In genomic region chr1:221439734-221440436, GRCh38 we compare ENCODE assay signal across 8 cellular contexts.
DNase-seq lines count a peak whose midpoint lies in the region; ATAC-seq and TF ChIP-seq lines count a peak whose summit lies in the region.

No MANE protein-coding gene starts in this region.

- peak; percentile 95 for DNase-seq in EH (ENCODE audit: low read depth)
- DNase-seq in NCI-H460 (ENCODE audit: extremely low read depth, low read depth): peak; percentile 95
- DNase-seq in mammary epithelial cell: peak; percentile 99
- no peak for DNase-seq in natural killer cell
- DNase-seq in MM.1S: no peak
- no peak for DNase-seq in SIG-M5 treated with dmso at 0.1 percent for 504 hours (lab: John Stamatoyannopoulos, UW; ENCODE audit: unreplicated experiment)
- DNase-seq in SIG-M5 (lab: John Stamatoyannopoulos, UW): no peak

- peak overlapping the region; percentile 69 for H3K4me2 ChIP-seq in mammary epithelial cell (ENCODE audit: insufficient read depth, low read depth, low read length)
- H3K4me2 ChIP-seq in MM.1S (ENCODE audit: low read depth, low read length): no peak overlapping the region

- peaks cover 5% of the 10 kb centered on the region for H3F3A ChIP-seq in MM.1S (ENCODE audit: insufficient read depth, low read length)

- peak; percentile 51 to 64 (median 63) for ATAC-seq in natural killer cell
- ATAC-seq in HG03095 (IDR thresholded peaks at IDR 0.05; ENCODE audit: unreplicated experiment): no peak

- intact Hi-C loops in mammary epithelial cell (cut with micrococcal nuclease): loop anchor here (1.0 to 10.0 kb wide), 2 partner anchors 475 to 727 kb away; no protein-coding TSS in a partner anchor
- intact Hi-C loops in natural killer cell (cut with micrococcal nuclease): no loop called here

- H3K27me3 ChIP-seq in mammary epithelial cell (ENCODE audit: insufficient read depth, low read length) (no peaks in the 10 kb centered on the region), MM.1S (replicated peaks; ENCODE audit: insufficient read depth, low read length) (no peaks in the 10 kb centered on the region)

- H3K79me2 ChIP-seq in mammary epithelial cell (ENCODE audit: insufficient read depth, low read length) (no peaks in the 10 kb centered on the region), MM.1S (ENCODE audit: low read length) (no peaks in the 10 kb centered on the region)

- no peaks in the 10 kb centered on the region for H4K20me1 ChIP-seq in mammary epithelial cell (ENCODE audit: insufficient read depth, low read length)
- no peaks in the 10 kb centered on the region for H4K20me1 ChIP-seq in MM.1S (ENCODE audit: insufficient read depth, low read length)

- no peaks in the 10 kb centered on the region for H3K9me3 Mint-ChIP-seq in natural killer cell

- H3K9me2 ChIP-seq in MM.1S (replicated peaks; ENCODE audit: insufficient read depth, low read length): no peaks in the 10 kb centered on the region

- no peaks in the 10 kb centered on the region for H3K36me3 ChIP-seq in mammary epithelial cell (ENCODE audit: insufficient read depth, low read length)
- H3K36me3 ChIP-seq in MM.1S (replicated peaks; ENCODE audit: insufficient read depth, low read length): no peaks in the 10 kb centered on the region

- no peaks in the 10 kb centered on the region for H3K36me3 Mint-ChIP-seq in natural killer cell

- peak overlapping the region in 2 of 3 experiments; percentile 2 to 8 for H3K4me3 ChIP-seq in mammary epithelial cell (replicated peaks in 1 of 3; ENCODE audit: insufficient read depth in 1 of 3, low read depth in 2 of 3, low read length in 3 of 3)
- H3K4me3 ChIP-seq in MM.1S (ENCODE audit: low read length): no peak overlapping the region

- H3K27me3 Mint-ChIP-seq in natural killer cell (ENCODE audit: low read depth in 2 of 2): peaks cover 7 to 42% of the 10 kb centered on the region in 2 donors

- H3K4me1 Mint-ChIP-seq in natural killer cell: peaks cover 0 to 4% of the 10 kb centered on the region in 2 donors

- in situ Hi-C loops in mammary epithelial cell (cut with MboI; ENCODE audit: low sequenced_read_pairs in 2 of 2): loop anchor here (10.0 to 25.0 kb wide), 2 partner anchors 175 to 553 kb away; partner anchors contain the start of gene HLX (in 1 of the 2)

- H2AFZ ChIP-seq in mammary epithelial cell (ENCODE audit: low read depth, low read length) (peak overlapping the region; percentile 54), MM.1S (ENCODE audit: low read length) (no peak overlapping the region)

- TF ChIP-seq CTCF in mammary epithelial cell (conservative IDR thresholded peaks at IDR 0.05 in 1 of 2, IDR thresholded peaks at IDR 0.05 in 1 of 2; ENCODE audit: extremely low read depth in 1 of 2, insufficient read depth in 1 of 2, low read depth in 1 of 2, low read length in 2 of 2) (no peak), natural killer cell (IDR thresholded peaks at IDR 0.05) (no peak), MM.1S (IDR thresholded peaks at IDR 0.05; ENCODE audit: low read length) (no peak)

- no TSS peak for BruUV-seq in mammary epithelial cell (replicated peaks; lab: Mats Ljungman, UMichigan)

- dilution Hi-C loops in mammary epithelial cell (cut with HindIII; ENCODE audit: low sequenced_read_pairs): loop anchor here (5.0 kb wide), 1 partner anchor 178 kb away; no protein-coding TSS in a partner anchor

- H3K4me3 Mint-ChIP-seq in natural killer cell: no peak overlapping the region

- H3K27ac Mint-ChIP-seq in natural killer cell: peak overlapping the region in 1 of 2 donors; percentile 44

- CTCF ChIA-PET in mammary epithelial cell (lab: Charles Lee; ENCODE audit: low non-redundant PET): interaction anchor here (1.2 kb wide), 1 partner anchor 176 kb away, joined by 3 read pairs; no protein-coding TSS in a partner anchor

- peak overlapping the region; percentile 99 for H3K27ac ChIP-seq in mammary epithelial cell (ENCODE audit: insufficient read depth, low read depth, low read length)
- no peak overlapping the region for H3K27ac ChIP-seq in MM.1S (ENCODE audit: low read length)

- H3K9me3 ChIP-seq in mammary epithelial cell (replicated peaks; ENCODE audit: insufficient read depth, low read length): no peaks in the 10 kb centered on the region
- no peaks in the 10 kb centered on the region for H3K9me3 ChIP-seq in MM.1S (replicated peaks; ENCODE audit: insufficient read depth, low read length)

- H3K4me1 ChIP-seq in mammary epithelial cell (ENCODE audit: insufficient read depth, low read length) (peaks cover 35% of the 10 kb centered on the region), MM.1S (ENCODE audit: low read length) (peaks cover 5% of the 10 kb centered on the region)

- H3K9ac ChIP-seq in mammary epithelial cell (ENCODE audit: insufficient read depth, low read length) (peak overlapping the region; percentile 85), MM.1S (ENCODE audit: low read length) (no peak overlapping the region)

- 0% methylated on average over 4 of the region's 4 CpGs for WGBS in mammary epithelial cell (ENCODE audit: low coverage, missing lambda C conversion rate)

Comparison
In these comparisons a context has a peak if more than half of its experiments do, and no peak if none do; other contexts are left out.
1. DNase-seq: peak in EH (single experiment), NCI-H460 (single experiment) and mammary epithelial cell (single experiment); none in natural killer cell (single experiment), MM.1S (single experiment), SIG-M5 treated with dmso at 0.1 percent for 504 hours (single experiment) and SIG-M5 (single experiment).